ENCODE assay signal across 25 cellular contexts in the genomic region with DNA sequence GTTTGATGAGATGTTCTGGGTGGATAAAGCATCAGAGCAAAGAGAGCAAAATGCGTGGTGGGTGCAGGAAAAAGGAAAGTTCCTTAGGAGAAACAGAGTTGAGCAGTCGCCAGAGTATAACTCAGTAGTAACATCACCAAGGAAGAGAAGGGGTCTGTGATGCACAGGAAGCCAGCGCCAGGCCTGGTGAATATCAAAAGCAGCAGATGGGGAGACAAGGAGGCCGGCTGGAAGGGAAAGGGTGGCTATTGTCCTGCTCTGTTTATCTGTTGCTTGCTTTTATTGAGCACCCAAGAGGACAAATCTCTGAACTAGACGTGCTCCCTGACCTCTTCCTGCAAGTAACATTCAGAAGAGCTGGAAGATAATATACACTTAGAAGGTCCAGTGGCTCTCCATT. TPM values are rescaled to one million over a fixed set of nuclear protein-coding genes. Genes with fewer than 3 reads are reported as not detected.
DNase-seq lines count a peak whose midpoint lies in the region; ATAC-seq, FAIRE-seq and TF ChIP-seq lines count a peak whose summit lies in the region.
"Had no signal": no experiment of that assay in that cellular context is flagged by ENCODE, and none has a peak within 500 bp of the region (broad histone marks: within the 10 kb centered on the region; RNA-seq: fewer than 3 reads in every experiment).

No MANE protein-coding gene starts in this region.

- peak overlapping the region; percentile 54 for H3K4me2 ChIP-seq in trophoblast cell (ENCODE audit: low read length)
- H3K4me2 ChIP-seq: A549 had no signal

- TF ChIP-seq POLR2A in GM12892 (IDR thresholded peaks at IDR 0.05; ENCODE audit: low read depth, low read length): no peak

- no peaks in the 10 kb centered on the region for H3K9me3 ChIP-seq in BE2C
- no peaks in the 10 kb centered on the region for H3K9me3 ChIP-seq in trophoblast cell (ENCODE audit: insufficient read depth, low read depth, low read length)
- H3K9me3 ChIP-seq: A549 had no signal

- no peaks in the 10 kb centered on the region for H3K9me3 Mint-ChIP-seq in activated T-helper 1 cell treated with anti-CD3 and anti-CD28 coated beads, Interleukin-12 subunit alpha, Interleukin-12 subunit beta, Interleukin-2, Interleukin-4 antibody, amounts not matched to agents 30 ng/mL and 10 ng/mL and 1 ng/mL, durations not matched to agents 14 hours and 24 hours and 36 hours
- H3K9me3 Mint-ChIP-seq: CD4-positive, alpha-beta memory T cell had no signal

- no peak overlapping the region for H2AFZ ChIP-seq in trophoblast cell (ENCODE audit: insufficient read depth, low read length, poor library complexity)

- no peak overlapping the region for H3K18ac ChIP-seq in trophoblast cell (ENCODE audit: low read length)

- H3K79me2 ChIP-seq in trophoblast cell (ENCODE audit: control insufficient read depth, insufficient read depth, low read length, poor library complexity): no peaks in the 10 kb centered on the region

- H3K27ac ChIP-seq in trophoblast cell (ENCODE audit: low read depth, low read length): peak overlapping the region; percentile 79
- H3K27ac ChIP-seq: A549 had no signal

- no peaks in the 10 kb centered on the region for H3K27me3 ChIP-seq in BE2C
- H3K27me3 ChIP-seq in trophoblast cell (ENCODE audit: insufficient read depth, low read length): no peaks in the 10 kb centered on the region

- no peak for TF ChIP-seq CTCF in BE2C (IDR thresholded peaks at IDR 0.05; ENCODE audit: low read depth, low read length)

- H4K8ac ChIP-seq in trophoblast cell (ENCODE audit: low read depth, low read length): no peak overlapping the region

- intact Hi-C loops in activated T-helper 1 cell treated with anti-CD3 and anti-CD28 coated beads, Interleukin-12 subunit alpha, Interleukin-12 subunit beta, Interleukin-2, Interleukin-4 antibody, amounts not matched to agents 30 ng/mL and 10 ng/mL and 1 ng/mL, durations not matched to agents 14 hours and 24 hours and 36 hours (cut with micrococcal nuclease): no loop called here

- no peak overlapping the region; the same call in 1 of the 2 replicates for H3K4me3 ChIP-seq in BE2C (ENCODE audit: low read depth, low read length)
- H3K4me3 ChIP-seq in trophoblast cell (ENCODE audit: low read depth, low read length): no peak overlapping the region
- H3K4me3 ChIP-seq: A549, GM12878, K562 had no signal

- H4K12ac ChIP-seq in trophoblast cell (ENCODE audit: low read depth, low read length): no peak overlapping the region

- no peaks in the 10 kb centered on the region for H3K36me3 ChIP-seq in BE2C
- H3K36me3 ChIP-seq in trophoblast cell (ENCODE audit: control insufficient read depth in 1 of 2, insufficient read depth in 2 of 2, low read length in 2 of 2): no peaks in the 10 kb centered on the region

- H2BK120ac ChIP-seq in trophoblast cell (ENCODE audit: insufficient read depth, low read length, poor library complexity): no peak overlapping the region

- no peaks in the 10 kb centered on the region for H3K27me3 Mint-ChIP-seq in activated T-helper 1 cell treated with anti-CD3 and anti-CD28 coated beads, Interleukin-12 subunit alpha, Interleukin-12 subunit beta, Interleukin-2, Interleukin-4 antibody, amounts not matched to agents 30 ng/mL and 10 ng/mL and 1 ng/mL, durations not matched to agents 14 hours and 24 hours and 36 hours (ENCODE audit: insufficient read depth)
- H3K27me3 Mint-ChIP-seq: CD4-positive, alpha-beta memory T cell had no signal

- no peak overlapping the region for H3K9ac ChIP-seq in trophoblast cell (ENCODE audit: low read length)

- no peak overlapping the region for H3K4me3 Mint-ChIP-seq in activated T-helper 1 cell treated with anti-CD3 and anti-CD28 coated beads, Interleukin-12 subunit alpha, Interleukin-12 subunit beta, Interleukin-2, Interleukin-4 antibody, amounts not matched to agents 30 ng/mL and 10 ng/mL and 1 ng/mL, durations not matched to agents 14 hours and 24 hours and 36 hours
- H3K4me3 Mint-ChIP-seq: CD4-positive, alpha-beta memory T cell had no signal

- no peak overlapping the region for H3K14ac ChIP-seq in trophoblast cell (ENCODE audit: low read length)

- H3K4me1 ChIP-seq in BE2C (peaks cover 34% of the 10 kb centered on the region), trophoblast cell (ENCODE audit: control insufficient read depth in 1 of 2, insufficient read depth in 2 of 2, low read length in 2 of 2) (peaks cover 8 to 10% of the 10 kb centered on the region in 2 experiments)
- H3K4me1 ChIP-seq: A549 had no signal

- peak overlapping the region; percentile 6 for H3K27ac Mint-ChIP-seq in activated T-helper 1 cell treated with anti-CD3 and anti-CD28 coated beads, Interleukin-12 subunit alpha, Interleukin-12 subunit beta, Interleukin-2, Interleukin-4 antibody, amounts not matched to agents 30 ng/mL and 10 ng/mL and 1 ng/mL, durations not matched to agents 14 hours and 24 hours and 36 hours
- H3K27ac Mint-ChIP-seq: CD4-positive, alpha-beta memory T cell had no signal

- peaks cover 84% of the 10 kb centered on the region for H3K4me1 Mint-ChIP-seq in activated T-helper 1 cell treated with anti-CD3 and anti-CD28 coated beads, Interleukin-12 subunit alpha, Interleukin-12 subunit beta, Interleukin-2, Interleukin-4 antibody, amounts not matched to agents 30 ng/mL and 10 ng/mL and 1 ng/mL, durations not matched to agents 14 hours and 24 hours and 36 hours (ENCODE audit: low read depth)

- H3K36me3 Mint-ChIP-seq in activated T-helper 1 cell treated with anti-CD3 and anti-CD28 coated beads, Interleukin-12 subunit alpha, Interleukin-12 subunit beta, Interleukin-2, Interleukin-4 antibody, amounts not matched to agents 30 ng/mL and 10 ng/mL and 1 ng/mL, durations not matched to agents 14 hours and 24 hours and 36 hours (ENCODE audit: low read depth): peaks cover 44% of the 10 kb centered on the region
- H3K36me3 Mint-ChIP-seq: CD4-positive, alpha-beta memory T cell had no signal

- no peak overlapping the region for H4K91ac ChIP-seq in trophoblast cell (ENCODE audit: low read depth, low read length)

- peaks cover 4% of the 10 kb centered on the region for H3K79me1 ChIP-seq in trophoblast cell (ENCODE audit: low read length)

- DNase-seq in BE2C (peak; percentile 78), GM12892 (ENCODE audit: insufficient read length) (no peak), trophoblast cell (no peak), NCI-H69 (lab: John Stamatoyannopoulos, UW) (no peak)
- DNase-seq in activated T-helper 1 cell treated with anti-CD3 and anti-CD28 coated beads, Interleukin-12 subunit alpha, Interleukin-12 subunit beta, Interleukin-2, Interleukin-4 antibody, amounts not matched to agents 30 ng/mL and 10 ng/mL and 1 ng/mL, durations not matched to agents 14 hours and 24 hours and 36 hours (ENCODE audit: low spot score): no peak
- DNase-seq: AML-193; C1 segment of cervical spinal cord; CD4-positive, alpha-beta memory T cell; COR-L47; GDM1; Kasumi-1; NCI-H1105; NCI-H1436 treated with DMSO at 0.1 percent for 48 hours; NCI-H187 treated with DMSO at 0.1 percent for 48 hours; NCI-H2171 treated with DMSO at 0.1 percent for 48 hours; NCI-H345; NCI-H524; NCI-H774 had no signal

- no peak overlapping the region for H2BK5ac ChIP-seq in trophoblast cell (ENCODE audit: low read depth, low read length, poor library complexity)

- no peak overlapping the region for H2AK5ac ChIP-seq in trophoblast cell (ENCODE audit: low read length)

- no peak for ATAC-seq in GM18909 (IDR thresholded peaks at IDR 0.05; ENCODE audit: poor library complexity, unreplicated experiment)
- no peak for ATAC-seq in GM19023 (IDR thresholded peaks at IDR 0.05; ENCODE audit: unreplicated experiment)
- ATAC-seq: A549, K562 had no signal

- FAIRE-seq in GM12892 (lab: Jason Lieb, UNC): peak; percentile 90
- FAIRE-seq: A549, GM12878, HTR-8/SVneo, K562, RCC 7860 had no signal

- no peak overlapping the region for H2BK12ac ChIP-seq in trophoblast cell (ENCODE audit: low read length)

- no peak overlapping the region for H3K23ac ChIP-seq in trophoblast cell (ENCODE audit: low read length)

- no CpG with 5 or more reads among the region's 5 CpGs for WGBS in trophoblast cell (ENCODE audit: extremely low coverage, insufficient coverage, insufficient read length)

- no peak overlapping the region for H3K4ac ChIP-seq in trophoblast cell (ENCODE audit: low read depth, low read length)

RNA-seq across cellular contexts. Expression of gene GRAMD1B, which starts 52.7 kb away (rescaled TPM):
- 19.7 TPM for polyA plus RNA-seq in BE2C (2012; ENCODE audit: insufficient read depth, insufficient read length, low read depth)
- polyA plus RNA-seq in GM12892 (2012; ENCODE audit: missing spikeins): 15.5 TPM
- 154 and 155 TPM in 2 replicates for total RNA-seq in activated T-helper 1 cell treated with anti-CD3 and anti-CD28 coated beads, Interleukin-12 subunit alpha, Interleukin-12 subunit beta, Interleukin-2, Interleukin-4 antibody, amounts not matched to agents 30 ng/mL and 10 ng/mL and 1 ng/mL, durations not matched to agents 14 hours and 24 hours and 36 hours
- 8.6 and 10.2 TPM in 2 replicates for polyA plus RNA-seq in trophoblast cell (2013)
- polyA plus RNA-seq: K562 had no signal
